In the genomic region with DNA sequence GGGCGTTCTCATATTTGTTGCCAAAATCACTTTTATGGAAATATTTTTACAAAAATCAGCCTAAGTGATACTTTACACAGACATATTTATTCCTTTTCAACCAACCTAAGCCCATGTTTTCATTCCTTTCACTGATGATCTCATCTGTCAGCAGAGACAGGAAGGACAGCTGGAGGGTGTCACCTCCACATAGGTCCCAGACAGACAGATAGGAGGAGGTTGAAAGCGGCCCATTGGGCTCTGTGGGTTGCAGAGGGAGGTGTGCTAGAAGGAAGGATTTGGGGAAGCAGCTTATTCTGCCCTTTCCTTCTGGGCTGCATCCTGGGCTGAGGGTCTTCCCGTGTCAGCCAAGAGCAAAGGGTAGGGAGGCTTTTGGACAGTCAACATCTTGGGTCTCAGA, we compare ENCODE assay signal across 9 cellular contexts. TPM values are rescaled to one million over a fixed set of nuclear protein-coding genes. Genes with fewer than 3 reads are reported as not detected.
DNase-seq lines count a peak whose midpoint lies in the region; ATAC-seq and TF ChIP-seq lines count a peak whose summit lies in the region.
"Had no signal": no experiment of that assay in that cellular context is flagged by ENCODE, and none has a peak within 500 bp of the region (broad histone marks: within the 10 kb centered on the region; RNA-seq: fewer than 3 reads in every experiment).

No MANE protein-coding gene starts in this region.

- no peaks in the 10 kb centered on the region for H3K36me3 ChIP-seq in neural progenitor cell

- H3K4me2 ChIP-seq in neural progenitor cell, result no peak overlapping the region

- no peak overlapping the region for H2AFZ ChIP-seq in neural progenitor cell (replicated peaks)

- no peak overlapping the region for H3K4me3 ChIP-seq in neural progenitor cell

- no peak overlapping the region for H3K27ac ChIP-seq in neural progenitor cell

- no peaks in the 10 kb centered on the region for H3K79me2 ChIP-seq in neural progenitor cell (ENCODE audit: low read depth)

- no peak overlapping the region for H3K4me3 Mint-ChIP-seq in neural progenitor cell
- H3K4me3 Mint-ChIP-seq in HFFc6, result no peak overlapping the region

- no peak for TF ChIP-seq CTCF in neural progenitor cell (IDR thresholded peaks at IDR 0.05)
- no peak for TF ChIP-seq CTCF in HFFc6 (IDR thresholded peaks at IDR 0.05)

- H3K4me1 ChIP-seq in neural progenitor cell, result no peaks in the 10 kb centered on the region

- peaks cover 9% of the 10 kb centered on the region for H3K27me3 Mint-ChIP-seq in neural progenitor cell (ENCODE audit: insufficient read depth, low read depth)
- peaks cover 15% of the 10 kb centered on the region for H3K27me3 Mint-ChIP-seq in HFFc6 (ENCODE audit: insufficient read depth)

- H3K9ac ChIP-seq in neural progenitor cell, result no peak overlapping the region

- peaks cover 3% of the 10 kb centered on the region for H3K9me3 Mint-ChIP-seq in neural progenitor cell
- peaks cover 4% of the 10 kb centered on the region for H3K9me3 Mint-ChIP-seq in HFFc6

- DNase-seq in T follicular helper cell (ENCODE audit: low read depth) (peak; percentile 55), neural progenitor cell (ENCODE audit: low spot score) (no peak), globus pallidus (ENCODE audit: low spot score) (no peak), HFFc6 (no peak)
- DNase-seq in activated naive CD4-positive, alpha-beta T cell treated with Interleukin-2 at 50 U/mL for 16 hours, result peak; percentile 47
- DNase-seq in stimulated activated CD4-positive, alpha-beta T cell treated with anti-CD3 and anti-CD28 coated beads, Interleukin-15, amount 100 ng/mL, for 24 hours, result peak; percentile 58
- DNase-seq: foreskin fibroblast had no signal

- peaks cover 28% of the 10 kb centered on the region for H3K4me1 Mint-ChIP-seq in neural progenitor cell
- no peaks in the 10 kb centered on the region for H3K4me1 Mint-ChIP-seq in HFFc6 (ENCODE audit: low read depth)

- H3K36me3 Mint-ChIP-seq in neural progenitor cell (no peaks in the 10 kb centered on the region), HFFc6 (ENCODE audit: low read depth) (no peaks in the 10 kb centered on the region)

- H3K9me3 ChIP-seq in neural progenitor cell (ENCODE audit: low read depth), result no peaks in the 10 kb centered on the region

- ATAC-seq in GM18867 (IDR thresholded peaks at IDR 0.05; ENCODE audit: unreplicated experiment), result peak; percentile 32
- ATAC-seq in HG02852 (IDR thresholded peaks at IDR 0.05; ENCODE audit: unreplicated experiment), result no peak

- H3K27ac Mint-ChIP-seq in neural progenitor cell, result no peak overlapping the region
- no peak overlapping the region for H3K27ac Mint-ChIP-seq in HFFc6

- H4K20me1 ChIP-seq in neural progenitor cell (ENCODE audit: low read depth), result no peaks in the 10 kb centered on the region

- no peaks in the 10 kb centered on the region for H3K27me3 ChIP-seq in neural progenitor cell

- H3F3A ChIP-seq in neural progenitor cell (ENCODE audit: low read depth), result no peaks in the 10 kb centered on the region

RNA-seq across cellular contexts. Expression of a gene that starts 26.0 kb away (rescaled TPM):
- total RNA-seq in neural progenitor cell (ENCODE audit: low replicate concordance), result 19.1 and 24.9 TPM in 2 replicates
- total RNA-seq in HFFc6 (2021; fragmentation: NEBNext Ultra II Directional; extraction: Animal tissue kit (Norgen Biotek cat#: 25700)), result not detected

Comparison
In these comparisons a context has a peak if more than half of its experiments do, and no peak if none do; other contexts are left out.
1. DNase-seq: peak in T follicular helper cell (single experiment), activated naive CD4-positive, alpha-beta T cell treated with Interleukin-2 at 50 U/mL for 16 hours (single experiment) and stimulated activated CD4-positive, alpha-beta T cell treated with anti-CD3 and anti-CD28 coated beads, Interleukin-15, amount 100 ng/mL, for 24 hours (single experiment); none in neural progenitor cell (single experiment), globus pallidus (single experiment) and HFFc6 (single experiment).
2. RNA of a gene that starts 26.0 kb away (total RNA-seq): 19.1 to 24.9 TPM in neural progenitor cell; not detected in HFFc6; every median in the first group is over 10 times any median in the second.